ENCODE assay signal across 17 cellular contexts in genomic region chr5:45568813-45569212, GRCh38.
DNase-seq lines count a peak whose midpoint lies in the region; ATAC-seq, FAIRE-seq and TF ChIP-seq lines count a peak whose summit lies in the region.
"Had no signal": no experiment of that assay in that cellular context is flagged by ENCODE, and none has a peak within 500 bp of the region (broad histone marks: within the 10 kb centered on the region; RNA-seq: fewer than 3 reads in every experiment).

No MANE protein-coding gene starts in this region.

- H3K4me1 ChIP-seq in mesendoderm (ENCODE audit: control insufficient read depth, low read depth, low read length) (no peaks in the 10 kb centered on the region), thyroid gland (no peaks in the 10 kb centered on the region)

- H4K8ac ChIP-seq in mesendoderm (ENCODE audit: low read depth, low read length), result no peak overlapping the region

- peak; percentile 43 for FAIRE-seq in H54 (lab: Jason Lieb, UNC)
- FAIRE-seq: GM12878, K562 had no signal

- H3K4me2 ChIP-seq in mesendoderm (ENCODE audit: low read length), result no peak overlapping the region
- H3K4me2 ChIP-seq: BLaER1 treated with 17β-estradiol and CSF1 and Interleukin-3, amounts not matched to agents 10 nM and 100 nM had no signal

- no peak overlapping the region for H2BK15ac ChIP-seq in mesendoderm (replicated peaks; ENCODE audit: low read depth)

- H3K79me2 ChIP-seq in mesendoderm (ENCODE audit: control insufficient read depth, insufficient read depth, low read length), result no peaks in the 10 kb centered on the region

- no peak overlapping the region for H2BK120ac ChIP-seq in mesendoderm (ENCODE audit: low read depth, low read length)

- H3K36me3 ChIP-seq in mesendoderm (ENCODE audit: control insufficient read depth, insufficient read depth, low read length), result no peaks in the 10 kb centered on the region
- H3K36me3 ChIP-seq in thyroid gland, result no peaks in the 10 kb centered on the region
- H3K36me3 ChIP-seq: BLaER1 treated with 17β-estradiol and CSF1 and Interleukin-3, amounts not matched to agents 10 nM and 100 nM had no signal

- TF ChIP-seq CTCF in WTC11 (IDR thresholded peaks at IDR 0.05), result no peak
- no peak for TF ChIP-seq CTCF in thyroid gland (IDR thresholded peaks at IDR 0.05)

- peaks cover 43% of the 10 kb centered on the region for H3K4me1 Mint-ChIP-seq in WTC11
- H3K4me1 Mint-ChIP-seq: B cell had no signal

- H3K23ac ChIP-seq in mesendoderm (ENCODE audit: low read length), result no peak overlapping the region

- no peak overlapping the region for H3K9ac ChIP-seq in mesendoderm (ENCODE audit: low read length)
- H3K9ac ChIP-seq: BLaER1 treated with 17β-estradiol and CSF1 and Interleukin-3, amounts not matched to agents 10 nM and 100 nM; GM23248 had no signal

- H4K5ac ChIP-seq in mesendoderm (ENCODE audit: low read length), result no peak overlapping the region

- peak; percentile 3 for DNase-seq in ELF-1 (ENCODE audit: low read depth, low spot score)
- DNase-seq in H54 (ENCODE audit: insufficient read length, low spot score), result no peak
- no peak for DNase-seq in WTC11 (ENCODE audit: low spot score)
- DNase-seq in mesendoderm, result peak; percentile 6
- no peak for DNase-seq in stimulated activated CD4-positive, alpha-beta T cell treated with anti-CD3 and anti-CD28 coated beads, Interleukin-12 subunit alpha, Interleukin-12 subunit beta, amount 100 ng/mL, for 4 hours
- DNase-seq in thyroid gland, result no peak
- DNase-seq: Calu3; CD8-positive, alpha-beta T cell; DMS79 treated with DMSO at 0.1 percent for 48 hours; GM23248; H7; IMR-90 had no signal

- H3K27ac Mint-ChIP-seq in WTC11, result peak overlapping the region; percentile 42
- H3K27ac Mint-ChIP-seq: B cell; CD8-positive, alpha-beta T cell had no signal

- no peaks in the 10 kb centered on the region for H3K9me3 ChIP-seq in thyroid gland
- H3K9me3 ChIP-seq: BLaER1 treated with 17β-estradiol and CSF1 and Interleukin-3, amounts not matched to agents 10 nM and 100 nM had no signal

- no peaks in the 10 kb centered on the region for H3K9me3 Mint-ChIP-seq in WTC11

- WGBS in mesendoderm (ENCODE audit: extremely low coverage, insufficient coverage, low lambda C conversion rate), result no CpG with 5 or more reads among the region's 1 CpG
- WGBS in thyroid gland, 2 donors, result 20 to 33% methylated on average over 1 of the region's 1 CpG

- no peaks in the 10 kb centered on the region for H3K36me3 Mint-ChIP-seq in WTC11
- H3K36me3 Mint-ChIP-seq: CD8-positive, alpha-beta T cell had no signal

- H3K56ac ChIP-seq in mesendoderm (ENCODE audit: low read length), result no peak overlapping the region

- POLR2A ChIA-PET in WTC11 (lab: Charles Lee), result no interaction called here

- intact Hi-C loops in thyroid gland (cut with DNase I), result no loop called here

- H2AK5ac ChIP-seq in mesendoderm (ENCODE audit: low read length), result no peak overlapping the region

- peak; percentile 62; the same call in 1 of the 2 replicates for ATAC-seq in WTC11
- ATAC-seq in HG02678 (IDR thresholded peaks at IDR 0.05; ENCODE audit: unreplicated experiment), result no peak
- ATAC-seq: CD8-positive, alpha-beta T cell; GM12878; K562 had no signal

- no peak overlapping the region for H2BK5ac ChIP-seq in mesendoderm (ENCODE audit: low read length)

- H3K4ac ChIP-seq in mesendoderm (ENCODE audit: low read depth, low read length), result no peak overlapping the region

- H3K4me3 Mint-ChIP-seq in WTC11, result no peak overlapping the region
- H3K4me3 Mint-ChIP-seq: B cell; CD8-positive, alpha-beta T cell had no signal

- CTCF ChIA-PET in WTC11 (lab: Charles Lee), result interaction anchor here (0.9 kb wide), 1 partner anchor 128 kb away, joined by 3 read pairs; the partner anchor contains the start of gene HCN1

- TF ChIP-seq POLR2A in H54 (IDR thresholded peaks at IDR 0.05; ENCODE audit: low read depth, low read length) (no peak), thyroid gland (IDR thresholded peaks at IDR 0.05) (no peak)

- no peaks in the 10 kb centered on the region for H3K27me3 Mint-ChIP-seq in WTC11 (ENCODE audit: low read depth)
- H3K27me3 Mint-ChIP-seq: B cell had no signal

- H3K4me3 ChIP-seq in mesendoderm (ENCODE audit: low read length) (no peak overlapping the region), thyroid gland (replicated peaks in 1 of 3) (no peak overlapping the region)
- H3K4me3 ChIP-seq: BLaER1 treated with 17β-estradiol and CSF1 and Interleukin-3, amounts not matched to agents 10 nM and 100 nM; GM12878; GM23248; K562 had no signal

- no peak overlapping the region for H3K18ac ChIP-seq in mesendoderm (ENCODE audit: low read length)

- no peak overlapping the region for H3K27ac ChIP-seq in mesendoderm (ENCODE audit: low read depth, low read length)
- no peak overlapping the region for H3K27ac ChIP-seq in thyroid gland
- H3K27ac ChIP-seq: BLaER1 treated with 17β-estradiol and CSF1 and Interleukin-3, amounts not matched to agents 10 nM and 100 nM; GM23248 had no signal

- no peaks in the 10 kb centered on the region for H3K79me1 ChIP-seq in mesendoderm (ENCODE audit: low read length)

- no peaks in the 10 kb centered on the region for H3K27me3 ChIP-seq in mesendoderm (ENCODE audit: insufficient read depth, low read length, poor library complexity)
- no peaks in the 10 kb centered on the region for H3K27me3 ChIP-seq in thyroid gland
- H3K27me3 ChIP-seq: BLaER1 treated with 17β-estradiol and CSF1 and Interleukin-3, amounts not matched to agents 10 nM and 100 nM had no signal

TF ChIP-seq in WTC11, 78 proteins besides CTCF, POLR2A, EP300 and RAD21 (continues in another document):
- TF ChIP-seq, protein P1, sequence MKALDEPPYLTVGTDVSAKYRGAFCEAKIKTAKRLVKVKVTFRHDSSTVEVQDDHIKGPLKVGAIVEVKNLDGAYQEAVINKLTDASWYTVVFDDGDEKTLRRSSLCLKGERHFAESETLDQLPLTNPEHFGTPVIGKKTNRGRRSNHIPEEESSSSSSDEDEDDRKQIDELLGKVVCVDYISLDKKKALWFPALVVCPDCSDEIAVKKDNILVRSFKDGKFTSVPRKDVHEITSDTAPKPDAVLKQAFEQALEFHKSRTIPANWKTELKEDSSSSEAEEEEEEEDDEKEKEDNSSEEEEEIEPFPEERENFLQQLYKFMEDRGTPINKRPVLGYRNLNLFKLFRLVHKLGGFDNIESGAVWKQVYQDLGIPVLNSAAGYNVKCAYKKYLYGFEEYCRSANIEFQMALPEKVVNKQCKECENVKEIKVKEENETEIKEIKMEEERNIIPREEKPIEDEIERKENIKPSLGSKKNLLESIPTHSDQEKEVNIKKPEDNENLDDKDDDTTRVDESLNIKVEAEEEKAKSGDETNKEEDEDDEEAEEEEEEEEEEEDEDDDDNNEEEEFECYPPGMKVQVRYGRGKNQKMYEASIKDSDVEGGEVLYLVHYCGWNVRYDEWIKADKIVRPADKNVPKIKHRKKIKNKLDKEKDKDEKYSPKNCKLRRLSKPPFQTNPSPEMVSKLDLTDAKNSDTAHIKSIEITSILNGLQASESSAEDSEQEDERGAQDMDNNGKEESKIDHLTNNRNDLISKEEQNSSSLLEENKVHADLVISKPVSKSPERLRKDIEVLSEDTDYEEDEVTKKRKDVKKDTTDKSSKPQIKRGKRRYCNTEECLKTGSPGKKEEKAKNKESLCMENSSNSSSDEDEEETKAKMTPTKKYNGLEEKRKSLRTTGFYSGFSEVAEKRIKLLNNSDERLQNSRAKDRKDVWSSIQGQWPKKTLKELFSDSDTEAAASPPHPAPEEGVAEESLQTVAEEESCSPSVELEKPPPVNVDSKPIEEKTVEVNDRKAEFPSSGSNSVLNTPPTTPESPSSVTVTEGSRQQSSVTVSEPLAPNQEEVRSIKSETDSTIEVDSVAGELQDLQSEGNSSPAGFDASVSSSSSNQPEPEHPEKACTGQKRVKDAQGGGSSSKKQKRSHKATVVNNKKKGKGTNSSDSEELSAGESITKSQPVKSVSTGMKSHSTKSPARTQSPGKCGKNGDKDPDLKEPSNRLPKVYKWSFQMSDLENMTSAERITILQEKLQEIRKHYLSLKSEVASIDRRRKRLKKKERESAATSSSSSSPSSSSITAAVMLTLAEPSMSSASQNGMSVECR (CRISPR knock-in tag; IDR thresholded peaks at IDR 0.05; ENCODE audit: borderline replicate concordance), result no peak
- TF ChIP-seq, protein P2, sequence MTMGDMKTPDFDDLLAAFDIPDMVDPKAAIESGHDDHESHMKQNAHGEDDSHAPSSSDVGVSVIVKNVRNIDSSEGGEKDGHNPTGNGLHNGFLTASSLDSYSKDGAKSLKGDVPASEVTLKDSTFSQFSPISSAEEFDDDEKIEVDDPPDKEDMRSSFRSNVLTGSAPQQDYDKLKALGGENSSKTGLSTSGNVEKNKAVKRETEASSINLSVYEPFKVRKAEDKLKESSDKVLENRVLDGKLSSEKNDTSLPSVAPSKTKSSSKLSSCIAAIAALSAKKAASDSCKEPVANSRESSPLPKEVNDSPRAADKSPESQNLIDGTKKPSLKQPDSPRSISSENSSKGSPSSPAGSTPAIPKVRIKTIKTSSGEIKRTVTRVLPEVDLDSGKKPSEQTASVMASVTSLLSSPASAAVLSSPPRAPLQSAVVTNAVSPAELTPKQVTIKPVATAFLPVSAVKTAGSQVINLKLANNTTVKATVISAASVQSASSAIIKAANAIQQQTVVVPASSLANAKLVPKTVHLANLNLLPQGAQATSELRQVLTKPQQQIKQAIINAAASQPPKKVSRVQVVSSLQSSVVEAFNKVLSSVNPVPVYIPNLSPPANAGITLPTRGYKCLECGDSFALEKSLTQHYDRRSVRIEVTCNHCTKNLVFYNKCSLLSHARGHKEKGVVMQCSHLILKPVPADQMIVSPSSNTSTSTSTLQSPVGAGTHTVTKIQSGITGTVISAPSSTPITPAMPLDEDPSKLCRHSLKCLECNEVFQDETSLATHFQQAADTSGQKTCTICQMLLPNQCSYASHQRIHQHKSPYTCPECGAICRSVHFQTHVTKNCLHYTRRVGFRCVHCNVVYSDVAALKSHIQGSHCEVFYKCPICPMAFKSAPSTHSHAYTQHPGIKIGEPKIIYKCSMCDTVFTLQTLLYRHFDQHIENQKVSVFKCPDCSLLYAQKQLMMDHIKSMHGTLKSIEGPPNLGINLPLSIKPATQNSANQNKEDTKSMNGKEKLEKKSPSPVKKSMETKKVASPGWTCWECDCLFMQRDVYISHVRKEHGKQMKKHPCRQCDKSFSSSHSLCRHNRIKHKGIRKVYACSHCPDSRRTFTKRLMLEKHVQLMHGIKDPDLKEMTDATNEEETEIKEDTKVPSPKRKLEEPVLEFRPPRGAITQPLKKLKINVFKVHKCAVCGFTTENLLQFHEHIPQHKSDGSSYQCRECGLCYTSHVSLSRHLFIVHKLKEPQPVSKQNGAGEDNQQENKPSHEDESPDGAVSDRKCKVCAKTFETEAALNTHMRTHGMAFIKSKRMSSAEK (CRISPR knock-in tag; IDR thresholded peaks at IDR 0.05; ENCODE audit: borderline replicate concordance), result no peak

Comparison
In these comparisons a context has a peak if more than half of its experiments do, and no peak if none do; other contexts are left out.
1. DNase-seq: peak in ELF-1 (single experiment) and mesendoderm (single experiment); none in H54 (single experiment), WTC11 (single experiment), stimulated activated CD4-positive, alpha-beta T cell treated with anti-CD3 and anti-CD28 coated beads, Interleukin-12 subunit alpha, Interleukin-12 subunit beta, amount 100 ng/mL, for 4 hours (single experiment) and thyroid gland (0 of 2).